8 cellular contexts compared by ENCODE assay signal in genomic region chr4:189597341-189597740, GRCh38.
"Had no signal": no experiment of that assay in that cellular context is flagged by ENCODE, and none has a peak within 500 bp of the region (broad histone marks: within the 10 kb centered on the region; RNA-seq: fewer than 3 reads in every experiment).

No MANE protein-coding gene starts in this region.

- H3K27ac ChIP-seq: HL-60 had no signal

- ATAC-seq: GM23338, HCT116, HepG2 had no signal

- H3K4me1 ChIP-seq: HAP-1 had no signal

- H3K36me3 ChIP-seq: HAP-1 had no signal

- H2AFZ ChIP-seq: GM23338 had no signal

- DNase-seq: H7, HFFc6, KBM-7 had no signal

- H3K4me3 ChIP-seq: GM23338, HAP-1 had no signal

- H3K4me2 ChIP-seq: GM23338 had no signal

- H3K9me3 ChIP-seq: HAP-1 had no signal
